ENCODE assay signal across 13 cellular contexts in the genomic region with DNA sequence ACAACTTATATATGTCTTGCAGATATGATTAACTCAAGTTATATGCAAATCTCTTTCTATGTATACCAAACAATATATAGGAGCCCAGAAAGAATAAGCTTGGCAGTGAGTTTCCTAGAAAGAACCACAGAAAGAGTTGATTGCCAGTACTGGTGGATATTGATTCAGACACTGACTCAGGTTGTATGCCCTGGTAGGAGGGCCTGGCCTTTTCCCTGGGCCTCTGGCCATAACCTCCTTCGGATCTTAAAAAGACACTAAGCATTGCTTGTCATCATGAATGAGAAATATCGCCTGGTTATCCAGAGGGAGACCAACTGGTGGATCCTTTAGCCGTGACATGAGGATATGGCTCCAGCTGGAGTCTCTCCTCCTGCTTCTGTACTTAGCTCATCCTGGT.
"Had no signal": no experiment of that assay in that cellular context is flagged by ENCODE, and none has a peak within 500 bp of the region (broad histone marks: within the 10 kb centered on the region; RNA-seq: fewer than 3 reads in every experiment).

No MANE protein-coding gene starts in this region.

- H3K4me3 ChIP-seq: esophagus muscularis mucosa, left ventricle myocardium inferior, prostate gland, right lobe of liver, upper lobe of left lung had no signal

- H3K27ac ChIP-seq: esophagus muscularis mucosa, left ventricle myocardium inferior, neutrophil, prostate gland, upper lobe of left lung had no signal

- FAIRE-seq: TTC549 had no signal

- DNase-seq: activated CD4-positive, alpha-beta T cell treated with anti-CD3 and anti-CD28 coated beads, Interleukin-2, amount 10 ng/mL, durations not matched to agents 7 days and 5 days; activated CD4-positive, CD25-positive, alpha-beta regulatory T cell; activated effector memory CD4-positive, alpha-beta T cell treated with Interleukin-2 at 50 U/mL for 16 hours; activated T-cell treated with anti-CD3 and anti-CD28 coated beads, Interleukin-2, amount 50 U/mL, for 1 hour; stimulated activated naive B cell treated with anti-CD40 and anti-IgM and Interleukin-4, amounts not matched to agents 10 μg/mL and 1 μg/mL and 100 μg/mL, for 72 hours; T-helper 2 cell; upper lobe of left lung had no signal

- H3K36me3 ChIP-seq: esophagus muscularis mucosa, left ventricle myocardium inferior, neutrophil, prostate gland, right lobe of liver, upper lobe of left lung had no signal

- H3K4me1 ChIP-seq: prostate gland had no signal

- H3K9me3 ChIP-seq: esophagus muscularis mucosa, left ventricle myocardium inferior, neutrophil, prostate gland, right lobe of liver, upper lobe of left lung had no signal

- H3K27me3 ChIP-seq: neutrophil, right lobe of liver, upper lobe of left lung had no signal
